In genomic region chrX:149572743-149573142, GRCh38 we compare ENCODE assay signal across 19 cellular contexts. TPM values are rescaled to one million over a fixed set of nuclear protein-coding genes. Genes with fewer than 3 reads are reported as not detected.
DNase-seq lines count a peak whose midpoint lies in the region; TF ChIP-seq lines count a peak whose summit lies in the region.
"Had no signal": no experiment of that assay in that cellular context is flagged by ENCODE, and none has a peak within 500 bp of the region (broad histone marks: within the 10 kb centered on the region; RNA-seq: fewer than 3 reads in every experiment).

No MANE protein-coding gene starts in this region.

- TF ChIP-seq EP300 in sigmoid colon (IDR thresholded peaks at IDR 0.05): no peak

- H3K36me3 ChIP-seq in sigmoid colon: no peaks in the 10 kb centered on the region

- peaks cover under 1% of the 10 kb centered on the region for H3K27me3 Mint-ChIP-seq in activated naive CD4-positive, alpha-beta T cell treated with anti-CD3 and anti-CD28 coated beads, Interleukin-2, amount 10 ng/mL, durations not matched to agents 7 days and 5 days
- peaks cover 5% of the 10 kb centered on the region for H3K27me3 Mint-ChIP-seq in activated naive CD8-positive, alpha-beta T cell treated with anti-CD3 and anti-CD28 coated beads for 36 hours

- no peak for TF ChIP-seq POLR2A in sigmoid colon (IDR thresholded peaks at IDR 0.05)

- no peak overlapping the region for H3K4me3 ChIP-seq in sigmoid colon

- CTCF ChIA-PET in activated naive CD4-positive, alpha-beta T cell treated with anti-CD3 and anti-CD28 coated beads, Interleukin-2, amount 10 ng/mL, durations not matched to agents 7 days and 5 days (lab: Charles Lee): interaction anchor here (1.2 kb wide), 1 partner anchor 60 kb away, joined by 3 read pairs; no protein-coding TSS in a partner anchor

- no peaks in the 10 kb centered on the region for H3K9me3 ChIP-seq in sigmoid colon

- no peak for TF ChIP-seq CTCF in sigmoid colon (IDR thresholded peaks at IDR 0.05)

- no peak overlapping the region for H3K27ac ChIP-seq in sigmoid colon

- WGBS in sigmoid colon, 2 donors: 12% methylated on average over 1 of the region's 1 CpG; no CpG with 5 or more reads in 1 of the 2 donors

- DNase-seq in activated naive CD4-positive, alpha-beta T cell treated with anti-CD3 and anti-CD28 coated beads, Interleukin-2, amount 10 ng/mL, durations not matched to agents 7 days and 5 days: no peak
- DNase-seq in activated naive CD4-positive, alpha-beta T cell (lab: John Stamatoyannopoulos, UW): no peak
- DNase-seq in activated naive CD8-positive, alpha-beta T cell treated with anti-CD3 and anti-CD28 coated beads for 36 hours: no peak
- DNase-seq in sigmoid colon (peak; percentile 2), MV-4-11 (lab: John Stamatoyannopoulos, UW) (no peak), NCI-H748 treated with DMSO at 0.1 percent for 48 hours (lab: John Stamatoyannopoulos, UW) (no peak)
- DNase-seq: activated CD4-positive, CD25-positive, alpha-beta regulatory T cell; activated T-cell treated with anti-CD3 and anti-CD28 coated beads for 4 hours; amniotic stem cell; cerebellar nuclear complex; EL; left cardiac atrium; MM.1S; NCI-H1694 treated with DMSO at 0.1 percent for 48 hours; NCI-H226; NK-92 treated with Interleukin-12 subunit alpha and Interleukin-12 subunit beta, amount 100 ng/mL, for 24 hours; stimulated activated CD4-positive, alpha-beta T cell treated with anti-CD3 and anti-CD28 coated beads, Interleukin-2, amount 100 ng/mL, for 24 hours; T-cell had no signal

- no peak overlapping the region for H3K4me3 Mint-ChIP-seq in activated naive CD4-positive, alpha-beta T cell treated with anti-CD3 and anti-CD28 coated beads, Interleukin-2, amount 10 ng/mL, durations not matched to agents 7 days and 5 days
- no peak overlapping the region for H3K4me3 Mint-ChIP-seq in activated naive CD8-positive, alpha-beta T cell treated with anti-CD3 and anti-CD28 coated beads for 36 hours
- H3K4me3 Mint-ChIP-seq: T-cell had no signal

- H3K4me1 ChIP-seq in sigmoid colon: no peaks in the 10 kb centered on the region

- peak overlapping the region; percentile 55 for H3K27ac Mint-ChIP-seq in activated naive CD4-positive, alpha-beta T cell treated with anti-CD3 and anti-CD28 coated beads, Interleukin-2, amount 10 ng/mL, durations not matched to agents 7 days and 5 days
- H3K27ac Mint-ChIP-seq in activated naive CD8-positive, alpha-beta T cell treated with anti-CD3 and anti-CD28 coated beads for 36 hours: peak overlapping the region; percentile 62
- H3K27ac Mint-ChIP-seq: T-cell had no signal

- no peaks in the 10 kb centered on the region for H3K36me3 Mint-ChIP-seq in activated naive CD4-positive, alpha-beta T cell treated with anti-CD3 and anti-CD28 coated beads, Interleukin-2, amount 10 ng/mL, durations not matched to agents 7 days and 5 days
- no peaks in the 10 kb centered on the region for H3K36me3 Mint-ChIP-seq in activated naive CD8-positive, alpha-beta T cell treated with anti-CD3 and anti-CD28 coated beads for 36 hours
- H3K36me3 Mint-ChIP-seq: T-cell had no signal

- H3K27me3 ChIP-seq in sigmoid colon: no peaks in the 10 kb centered on the region

- intact Hi-C loops in sigmoid colon (cut with DNase I): no loop called here

- H3K9me3 Mint-ChIP-seq in activated naive CD4-positive, alpha-beta T cell treated with anti-CD3 and anti-CD28 coated beads, Interleukin-2, amount 10 ng/mL, durations not matched to agents 7 days and 5 days: no peaks in the 10 kb centered on the region
- no peaks in the 10 kb centered on the region for H3K9me3 Mint-ChIP-seq in activated naive CD8-positive, alpha-beta T cell treated with anti-CD3 and anti-CD28 coated beads for 36 hours
- H3K9me3 Mint-ChIP-seq: T-cell had no signal

- H3K4me1 Mint-ChIP-seq in activated naive CD4-positive, alpha-beta T cell treated with anti-CD3 and anti-CD28 coated beads, Interleukin-2, amount 10 ng/mL, durations not matched to agents 7 days and 5 days: peaks cover 4% of the 10 kb centered on the region
- H3K4me1 Mint-ChIP-seq in activated naive CD8-positive, alpha-beta T cell treated with anti-CD3 and anti-CD28 coated beads for 36 hours: peaks cover 14% of the 10 kb centered on the region

RNA-seq across cellular contexts. Expression of gene MAGEA9B, which starts 14.5 kb away (rescaled TPM):
- total RNA-seq in activated naive CD8-positive, alpha-beta T cell treated with anti-CD3 and anti-CD28 coated beads for 36 hours: not detected
- not detected for total RNA-seq in sigmoid colon
- polyA plus RNA-seq in sigmoid colon: not detected
- total RNA-seq: left cardiac atrium, mononuclear cell, T-cell had no signal

RNA-seq across cellular contexts. Expression of gene HSFX2, which starts 22.4 kb away (rescaled TPM):
- total RNA-seq in activated naive CD8-positive, alpha-beta T cell treated with anti-CD3 and anti-CD28 coated beads for 36 hours: not detected
- total RNA-seq in sigmoid colon: not detected
- polyA plus RNA-seq in sigmoid colon: under 1 TPM in 1 of 3 donors, not detected in 2; 0.39 TPM
- total RNA-seq: left cardiac atrium, T-cell had no signal

RNA-seq across cellular contexts. Expression of gene HSFX3, which starts 23.0 kb away (rescaled TPM):
- not detected for total RNA-seq in activated naive CD8-positive, alpha-beta T cell treated with anti-CD3 and anti-CD28 coated beads for 36 hours
- not detected for total RNA-seq in sigmoid colon
- polyA plus RNA-seq in sigmoid colon: not detected
- total RNA-seq: left cardiac atrium, mononuclear cell, T-cell had no signal

RNA-seq across cellular contexts. Expression of gene EOLA1, which starts 31.9 kb away (rescaled TPM):
- 10 to 100 TPM; 26.8 to 30.5 TPM for total RNA-seq in activated naive CD8-positive, alpha-beta T cell treated with anti-CD3 and anti-CD28 coated beads for 36 hours
- 10 to 100 TPM in 3 of 4 donors, 1 to 10 TPM in 1; 8.7 to 14.4 (median 11.9) TPM for total RNA-seq in sigmoid colon
- polyA plus RNA-seq in sigmoid colon: 10 to 100 TPM; 31.2 to 43.0 (median 34.2) TPM

RNA-seq across cellular contexts. Expression of gene TMEM185A, which starts 58.8 kb away (rescaled TPM):
- 10 to 100 TPM; 13.0 to 15.2 TPM for total RNA-seq in activated naive CD8-positive, alpha-beta T cell treated with anti-CD3 and anti-CD28 coated beads for 36 hours
- 10 to 100 TPM in 3 of 4 donors, 1 to 10 TPM in 1; 9.6 to 18.3 (median 13.0) TPM for total RNA-seq in sigmoid colon
- 10 to 100 TPM in 1 of 3 donors, 1 to 10 TPM in 2; 4.2 to 11.7 (median 6.0) TPM for polyA plus RNA-seq in sigmoid colon
